In genomic region chr5:91069364-91069763, GRCh38 we compare ENCODE assay signal across 20 cellular contexts.
A peak's percentile ranks its signal among the peaks of the same experiment; 100 is the strongest.
DNase-seq lines count a peak whose midpoint lies in the region; ATAC-seq, FAIRE-seq and TF ChIP-seq lines count a peak whose summit lies in the region.
"Had no signal": no experiment of that assay in that cellular context is flagged by ENCODE, and none has a peak within 500 bp of the region (broad histone marks: within the 10 kb centered on the region; RNA-seq: fewer than 3 reads in every experiment).

No MANE protein-coding gene starts in this region.

- in situ Hi-C loops in GM12878 (cut with MboI), result no loop called here

- no peaks in the 10 kb centered on the region for H3K4me1 ChIP-seq in GM12878 (ENCODE audit: control insufficient read depth, insufficient read depth, low read length)
- H3K4me1 ChIP-seq: BE2C, BLaER1 had no signal

- CTCF ChIA-PET in GM12878 (lab: Yijun Ruan, JAX), result interaction anchor here (1.7 kb wide), 1 partner anchor 138 kb away, joined by 6 read pairs; no protein-coding TSS in a partner anchor

- BruUV-seq in GM12878 (replicated peaks; lab: Mats Ljungman, UMichigan), result no TSS peak

- intact Hi-C loops in GM12878 (cut with micrococcal nuclease; ENCODE audit: unreplicated experiment), result no loop called here

- WGBS in GM12878 (ENCODE audit: insufficient coverage, insufficient replicate concordance, low lambda C conversion rate, missing lambda C conversion rate), result 42% methylated on average over 2 of the region's 2 CpGs

- DNase-seq in GM12878 (ENCODE audit: low read depth, low spot score) (no peak), DMS 273 (lab: John Stamatoyannopoulos, UW; ENCODE audit: unreplicated experiment) (no peak)
- no peak for DNase-seq in stimulated activated naive CD8-positive, alpha-beta T cell treated with anti-CD3 and anti-CD28 coated beads, Interleukin-15, Interleukin-2, amounts not matched to agents 100 U/mL and 50 U/mL, for 24 hours
- DNase-seq: 8988T; ACHN; BE2C; C1 segment of cervical spinal cord; CD4-positive, alpha-beta memory T cell; CD4-positive, CD25-positive, alpha-beta regulatory T cell; CD8-positive, alpha-beta memory T cell; COR-L47; DMS79 treated with DMSO at 0.1 percent for 48 hours; GF-D8 had no signal

- no peak for TF ChIP-seq EP300 in GM12878 (IDR thresholded peaks at IDR 0.05; ENCODE audit: borderline replicate concordance in 1 of 2, control insufficient read depth in 1 of 2, low read depth in 2 of 2, low read length in 2 of 2)

- ATAC-seq in GM18520 (IDR thresholded peaks at IDR 0.05; ENCODE audit: unreplicated experiment), result peak; percentile 44
- peak; percentile 50 for ATAC-seq in GM12878
- ATAC-seq in HG02938 (IDR thresholded peaks at IDR 0.05; ENCODE audit: unreplicated experiment), result no peak
- ATAC-seq in stimulated activated naive CD8-positive, alpha-beta T cell treated with anti-CD3 and anti-CD28 coated beads, Interleukin-15, Interleukin-2, amounts not matched to agents 100 U/mL and 50 U/mL, for 24 hours, result no peak

- POLR2A ChIA-PET in GM12878 (lab: Charles Lee), result no interaction called here

- no peak overlapping the region for H3K9ac ChIP-seq in GM12878 (ENCODE audit: control insufficient read depth, insufficient read depth, low read length)
- H3K9ac ChIP-seq: BLaER1 had no signal

- no peaks in the 10 kb centered on the region for H3K36me3 ChIP-seq in GM12878 (ENCODE audit: control insufficient read depth in 2 of 2, insufficient read depth in 2 of 2, low read length in 1 of 2)
- H3K36me3 ChIP-seq: BE2C, BLaER1 had no signal

- no peak for FAIRE-seq in GM12878 (lab: Jason Lieb, UNC)
- FAIRE-seq: A204.1, G401.6, GM12892, GM19239 had no signal

- no peak for TF ChIP-seq CTCF in GM12878 (IDR thresholded peaks at IDR 0.05 in 2 of 3, conservative IDR thresholded peaks at IDR 0.05 in 1 of 3; ENCODE audit: control insufficient read depth in 2 of 3, extremely low read depth in 1 of 3, insufficient read depth in 1 of 3, low read depth in 3 of 3, low read length in 3 of 3)

- SMC1A ChIA-PET in GM12878 (lab: Charles Lee; ENCODE audit: uncharacterized antibody, unreplicated experiment), result no interaction called here

- RAD21 ChIA-PET in GM12878 (lab: Charles Lee; ENCODE audit: unreplicated experiment), result no interaction called here

- no peak for TF ChIP-seq POLR2A in GM12878 (IDR thresholded peaks at IDR 0.05; ENCODE audit: low read depth, low read length)

- H2AFZ ChIP-seq in GM12878 (ENCODE audit: control insufficient read depth, low read depth, low read length), result no peak overlapping the region

- no peaks in the 10 kb centered on the region for H4K20me1 ChIP-seq in GM12878 (ENCODE audit: control insufficient read depth, insufficient read depth)
- H4K20me1 ChIP-seq: BLaER1 had no signal

- H3K4me3 ChIP-seq in GM12878, result no peak overlapping the region
- H3K4me3 ChIP-seq: BLaER1 had no signal

- H3K27me3 ChIP-seq in GM12878 (replicated peaks in 1 of 2; ENCODE audit: control insufficient read depth in 2 of 2, insufficient read depth in 2 of 2, low read length in 1 of 2), result no peaks in the 10 kb centered on the region
- H3K27me3 ChIP-seq: BE2C, BLaER1 had no signal

- H3K27ac ChIP-seq in GM12878 (ENCODE audit: control insufficient read depth, insufficient read depth), result no peak overlapping the region
- H3K27ac ChIP-seq: BLaER1 had no signal

- H3K79me2 ChIP-seq in GM12878 (ENCODE audit: control insufficient read depth, insufficient read depth, low read length), result no peaks in the 10 kb centered on the region

- H3K4me2 ChIP-seq in GM12878 (ENCODE audit: control insufficient read depth, insufficient read depth), result no peak overlapping the region
- H3K4me2 ChIP-seq: BLaER1 had no signal

- no peak for TF ChIP-seq RAD21 in GM12878 (IDR thresholded peaks at IDR 0.05; ENCODE audit: insufficient read depth, low read depth, low read length)

- no peaks in the 10 kb centered on the region for H3K9me3 ChIP-seq in GM12878 (replicated peaks; ENCODE audit: control insufficient read depth, insufficient read depth, low read length)
- H3K9me3 ChIP-seq: BE2C, BLaER1 had no signal

TF ChIP-seq in GM12878, 131 proteins besides CTCF, POLR2A, EP300 and RAD21 (continues in another document):
- no peak for TF ChIP-seq GATAD2B (conservative IDR thresholded peaks at IDR 0.05; ENCODE audit: low read depth)
- 0 out of 2 replicates have a peak, but pooled peaks have one; percentile 39 for TF ChIP-seq ATF7 (IDR thresholded peaks at IDR 0.05; ENCODE audit: low read depth)
- TF ChIP-seq ATF3 (IDR thresholded peaks at IDR 0.05; ENCODE audit: borderline replicate concordance, extremely low read depth, low read depth, low read length), result no peak
- no peak for TF ChIP-seq BCL3 (IDR thresholded peaks at IDR 0.05; ENCODE audit: borderline replicate concordance, insufficient read depth, low read depth, low read length, poor library complexity, severe bottlenecking)
- no peak for TF ChIP-seq ZNF274 (IDR thresholded peaks at IDR 0.05; ENCODE audit: insufficient read depth, insufficient read length)
- TF ChIP-seq SUZ12 (IDR thresholded peaks at IDR 0.05; ENCODE audit: unreplicated experiment), result no peak
- no peak for TF ChIP-seq YBX1 (IDR thresholded peaks at IDR 0.05)
- TF ChIP-seq, protein P1, sequence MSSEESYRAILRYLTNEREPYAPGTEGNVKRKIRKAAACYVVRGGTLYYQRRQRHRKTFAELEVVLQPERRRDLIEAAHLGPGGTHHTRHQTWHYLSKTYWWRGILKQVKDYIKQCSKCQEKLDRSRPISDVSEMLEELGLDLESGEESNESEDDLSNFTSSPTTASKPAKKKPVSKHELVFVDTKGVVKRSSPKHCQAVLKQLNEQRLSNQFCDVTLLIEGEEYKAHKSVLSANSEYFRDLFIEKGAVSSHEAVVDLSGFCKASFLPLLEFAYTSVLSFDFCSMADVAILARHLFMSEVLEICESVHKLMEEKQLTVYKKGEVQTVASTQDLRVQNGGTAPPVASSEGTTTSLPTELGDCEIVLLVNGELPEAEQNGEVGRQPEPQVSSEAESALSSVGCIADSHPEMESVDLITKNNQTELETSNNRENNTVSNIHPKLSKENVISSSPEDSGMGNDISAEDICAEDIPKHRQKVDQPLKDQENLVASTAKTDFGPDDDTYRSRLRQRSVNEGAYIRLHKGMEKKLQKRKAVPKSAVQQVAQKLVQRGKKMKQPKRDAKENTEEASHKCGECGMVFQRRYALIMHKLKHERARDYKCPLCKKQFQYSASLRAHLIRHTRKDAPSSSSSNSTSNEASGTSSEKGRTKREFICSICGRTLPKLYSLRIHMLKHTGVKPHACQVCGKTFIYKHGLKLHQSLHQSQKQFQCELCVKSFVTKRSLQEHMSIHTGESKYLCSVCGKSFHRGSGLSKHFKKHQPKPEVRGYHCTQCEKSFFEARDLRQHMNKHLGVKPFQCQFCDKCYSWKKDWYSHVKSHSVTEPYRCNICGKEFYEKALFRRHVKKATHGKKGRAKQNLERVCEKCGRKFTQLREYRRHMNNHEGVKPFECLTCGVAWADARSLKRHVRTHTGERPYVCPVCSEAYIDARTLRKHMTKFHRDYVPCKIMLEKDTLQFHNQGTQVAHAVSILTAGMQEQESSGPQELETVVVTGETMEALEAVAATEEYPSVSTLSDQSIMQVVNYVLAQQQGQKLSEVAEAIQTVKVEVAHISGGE (CRISPR knock-in tag; IDR thresholded peaks at IDR 0.05), result no peak
- no peak for TF ChIP-seq MYC (IDR thresholded peaks at IDR 0.05; ENCODE audit: insufficient read depth, insufficient read length, insufficient replicate concordance, low read length, severe bottlenecking)
- TF ChIP-seq CBFB (IDR thresholded peaks at IDR 0.05; ENCODE audit: low read depth), result no peak
- peak; percentile 76; the same call in 1 of the 2 replicates for TF ChIP-seq MTA2 (IDR thresholded peaks at IDR 0.05; ENCODE audit: low read depth)
- TF ChIP-seq RAD51 (IDR thresholded peaks at IDR 0.05), result no peak
- TF ChIP-seq SREBF2 (IDR thresholded peaks at IDR 0.05; ENCODE audit: low read length), result no peak
- no peak for TF ChIP-seq PAX5 (IDR thresholded peaks at IDR 0.05; ENCODE audit: borderline replicate concordance, low read depth, low read length)
- TF ChIP-seq CEBPB (IDR thresholded peaks at IDR 0.05; ENCODE audit: borderline replicate concordance in 1 of 2, low read depth in 2 of 2, low read length in 2 of 2), result no peak
- TF ChIP-seq JUNB (IDR thresholded peaks at IDR 0.05), result no peak
- TF ChIP-seq NFYA (IDR thresholded peaks at IDR 0.05; ENCODE audit: borderline replicate concordance, low read depth, low read length), result no peak

Comparison
In these comparisons a context has a peak if more than half of its experiments do, and no peak if none do; other contexts are left out.
1. ATAC-seq: peak in GM18520 (single experiment) and GM12878 (single experiment); none in HG02938 (single experiment) and stimulated activated naive CD8-positive, alpha-beta T cell treated with anti-CD3 and anti-CD28 coated beads, Interleukin-15, Interleukin-2, amounts not matched to agents 100 U/mL and 50 U/mL, for 24 hours (single experiment).